In genomic region chr7:29996321-29996720, GRCh38 we compare ENCODE assay signal across 2 cellular contexts.
A peak's percentile ranks its signal among the peaks of the same experiment; 100 is the strongest.
TF ChIP-seq lines count a peak whose summit lies in the region.

No MANE protein-coding gene starts in this region.

TF ChIP-seq in HepG2, 621 proteins besides CTCF, POLR2A, EP300 and RAD21:
- TF ChIP-seq, protein P1, sequence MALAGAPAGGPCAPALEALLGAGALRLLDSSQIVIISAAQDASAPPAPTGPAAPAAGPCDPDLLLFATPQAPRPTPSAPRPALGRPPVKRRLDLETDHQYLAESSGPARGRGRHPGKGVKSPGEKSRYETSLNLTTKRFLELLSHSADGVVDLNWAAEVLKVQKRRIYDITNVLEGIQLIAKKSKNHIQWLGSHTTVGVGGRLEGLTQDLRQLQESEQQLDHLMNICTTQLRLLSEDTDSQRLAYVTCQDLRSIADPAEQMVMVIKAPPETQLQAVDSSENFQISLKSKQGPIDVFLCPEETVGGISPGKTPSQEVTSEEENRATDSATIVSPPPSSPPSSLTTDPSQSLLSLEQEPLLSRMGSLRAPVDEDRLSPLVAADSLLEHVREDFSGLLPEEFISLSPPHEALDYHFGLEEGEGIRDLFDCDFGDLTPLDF (CRISPR knock-in tag; IDR thresholded peaks at IDR 0.05) = no peak
- peak; percentile 86 for TF ChIP-seq ZNF12 (CRISPR knock-in tag; IDR thresholded peaks at IDR 0.05)

TF ChIP-seq in K562, 482 proteins besides CTCF, POLR2A, EP300 and RAD21:
- TF ChIP-seq ZNF12 (CRISPR knock-in tag; IDR thresholded peaks at IDR 0.05) = peak; percentile 64; the same call in 1 of the 2 replicates
- TF ChIP-seq, protein P2, sequence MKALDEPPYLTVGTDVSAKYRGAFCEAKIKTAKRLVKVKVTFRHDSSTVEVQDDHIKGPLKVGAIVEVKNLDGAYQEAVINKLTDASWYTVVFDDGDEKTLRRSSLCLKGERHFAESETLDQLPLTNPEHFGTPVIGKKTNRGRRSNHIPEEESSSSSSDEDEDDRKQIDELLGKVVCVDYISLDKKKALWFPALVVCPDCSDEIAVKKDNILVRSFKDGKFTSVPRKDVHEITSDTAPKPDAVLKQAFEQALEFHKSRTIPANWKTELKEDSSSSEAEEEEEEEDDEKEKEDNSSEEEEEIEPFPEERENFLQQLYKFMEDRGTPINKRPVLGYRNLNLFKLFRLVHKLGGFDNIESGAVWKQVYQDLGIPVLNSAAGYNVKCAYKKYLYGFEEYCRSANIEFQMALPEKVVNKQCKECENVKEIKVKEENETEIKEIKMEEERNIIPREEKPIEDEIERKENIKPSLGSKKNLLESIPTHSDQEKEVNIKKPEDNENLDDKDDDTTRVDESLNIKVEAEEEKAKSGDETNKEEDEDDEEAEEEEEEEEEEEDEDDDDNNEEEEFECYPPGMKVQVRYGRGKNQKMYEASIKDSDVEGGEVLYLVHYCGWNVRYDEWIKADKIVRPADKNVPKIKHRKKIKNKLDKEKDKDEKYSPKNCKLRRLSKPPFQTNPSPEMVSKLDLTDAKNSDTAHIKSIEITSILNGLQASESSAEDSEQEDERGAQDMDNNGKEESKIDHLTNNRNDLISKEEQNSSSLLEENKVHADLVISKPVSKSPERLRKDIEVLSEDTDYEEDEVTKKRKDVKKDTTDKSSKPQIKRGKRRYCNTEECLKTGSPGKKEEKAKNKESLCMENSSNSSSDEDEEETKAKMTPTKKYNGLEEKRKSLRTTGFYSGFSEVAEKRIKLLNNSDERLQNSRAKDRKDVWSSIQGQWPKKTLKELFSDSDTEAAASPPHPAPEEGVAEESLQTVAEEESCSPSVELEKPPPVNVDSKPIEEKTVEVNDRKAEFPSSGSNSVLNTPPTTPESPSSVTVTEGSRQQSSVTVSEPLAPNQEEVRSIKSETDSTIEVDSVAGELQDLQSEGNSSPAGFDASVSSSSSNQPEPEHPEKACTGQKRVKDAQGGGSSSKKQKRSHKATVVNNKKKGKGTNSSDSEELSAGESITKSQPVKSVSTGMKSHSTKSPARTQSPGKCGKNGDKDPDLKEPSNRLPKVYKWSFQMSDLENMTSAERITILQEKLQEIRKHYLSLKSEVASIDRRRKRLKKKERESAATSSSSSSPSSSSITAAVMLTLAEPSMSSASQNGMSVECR (CRISPR knock-in tag; IDR thresholded peaks at IDR 0.05) = no peak
- TF ChIP-seq RBM25 (IDR thresholded peaks at IDR 0.05; ENCODE audit: low read depth, low read length, severe bottlenecking) = peak; percentile 35
TF ChIP-seq in K562: peak in this region for 2.
